ENCODE assay signal across 8 cellular contexts in the genomic region with DNA sequence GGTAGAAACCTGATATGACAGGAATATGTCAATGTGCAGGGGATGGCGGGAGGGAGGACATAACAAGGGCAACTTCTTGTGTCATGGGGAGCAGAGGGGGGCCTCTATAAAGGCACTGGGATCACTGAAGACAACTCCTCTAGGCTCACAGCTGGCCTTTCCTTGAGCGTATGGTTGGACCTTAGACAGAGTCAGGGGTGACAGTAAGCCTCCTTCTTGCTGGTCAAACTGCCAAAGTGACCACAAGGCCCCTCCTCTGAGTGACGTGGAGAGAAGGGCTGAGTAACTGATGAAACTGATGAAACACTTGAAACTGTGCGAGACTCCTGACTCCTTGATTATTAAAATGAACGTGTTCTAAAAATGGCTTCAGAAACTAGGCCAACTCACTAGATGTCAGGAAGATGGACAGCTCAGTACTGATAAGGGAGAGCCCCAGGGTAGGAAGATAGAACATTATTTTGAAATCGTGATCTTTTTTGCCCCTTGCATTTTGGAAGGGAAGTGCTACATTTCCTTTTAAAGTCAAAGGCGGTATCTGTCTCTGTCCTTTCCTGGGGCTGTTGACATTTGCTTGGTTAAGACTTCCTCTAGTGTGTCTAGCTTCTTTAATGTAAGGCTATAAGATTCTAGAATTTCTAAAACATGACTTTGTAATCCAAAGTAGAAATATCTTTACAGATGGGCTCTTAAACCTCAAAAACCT. TPM values are rescaled to one million over a fixed set of nuclear protein-coding genes. Genes with fewer than 3 reads are reported as not detected.
DNase-seq lines count a peak whose midpoint lies in the region; ATAC-seq, FAIRE-seq and TF ChIP-seq lines count a peak whose summit lies in the region.

No MANE protein-coding gene starts in this region.

- peak; percentile 98 for FAIRE-seq in endothelial cell of umbilical vein (lab: Jason Lieb, UNC)

- H3K4me2 ChIP-seq in endothelial cell of umbilical vein (ENCODE audit: insufficient read depth, low read length) = peak overlapping the region; percentile 48

- no peaks in the 10 kb centered on the region for H3K27me3 Mint-ChIP-seq in T-helper 17 cell
- peaks cover 34% of the 10 kb centered on the region for H3K27me3 Mint-ChIP-seq in nephron progenitor cell (ENCODE audit: low read depth, poor library complexity)

- intact Hi-C loops in endothelial cell of umbilical vein (cut with micrococcal nuclease) = loop anchor here (2.0 kb wide), 1 partner anchor 63 kb away; a partner anchor contains a TSS

- peak overlapping the region; percentile 90 for H3K4me3 Mint-ChIP-seq in T-helper 17 cell
- peak overlapping the region; percentile 79 for H3K4me3 Mint-ChIP-seq in nephron progenitor cell

- H2AFZ ChIP-seq in endothelial cell of umbilical vein (ENCODE audit: low read depth, low read length) = peak overlapping the region; percentile 34

- no peaks in the 10 kb centered on the region for H3K27me3 ChIP-seq in endothelial cell of umbilical vein (ENCODE audit: control insufficient read depth in 2 of 2, insufficient read depth in 2 of 2, low read length in 2 of 2)

- H3K4me1 ChIP-seq in endothelial cell of umbilical vein (ENCODE audit: control insufficient read depth, extremely low read depth, insufficient read depth, low read length) = peaks cover 26% of the 10 kb centered on the region

- H3K4me1 Mint-ChIP-seq in T-helper 17 cell = peaks cover 28% of the 10 kb centered on the region
- peaks cover 19% of the 10 kb centered on the region for H3K4me1 Mint-ChIP-seq in nephron progenitor cell

- ATAC-seq in HG03135 (IDR thresholded peaks at IDR 0.05; ENCODE audit: unreplicated experiment) (peak; percentile 29), T-helper 17 cell (no peak)

- H3K36me3 Mint-ChIP-seq in T-helper 17 cell (ENCODE audit: low read depth) (no peaks in the 10 kb centered on the region), nephron progenitor cell (ENCODE audit: low read depth) (no peaks in the 10 kb centered on the region)

- no peaks in the 10 kb centered on the region for H3K36me3 ChIP-seq in endothelial cell of umbilical vein (ENCODE audit: control insufficient read depth in 2 of 2, extremely low read depth in 1 of 2, insufficient read depth in 2 of 2, low read length in 2 of 2)

- H4K20me1 ChIP-seq in endothelial cell of umbilical vein (replicated peaks; ENCODE audit: control insufficient read depth, extremely low read depth, insufficient read depth, low read length) = no peaks in the 10 kb centered on the region

- no peak for TF ChIP-seq CTCF in endothelial cell of umbilical vein (IDR thresholded peaks at IDR 0.05; ENCODE audit: extremely low read depth in 1 of 2, insufficient read depth in 1 of 2, low read depth in 1 of 2, low read length in 2 of 2)
- no peak for TF ChIP-seq CTCF in nephron progenitor cell (IDR thresholded peaks at IDR 0.05)

- no peak overlapping the region for H3K4me3 ChIP-seq in endothelial cell of umbilical vein (replicated peaks in 1 of 3; ENCODE audit: insufficient read depth in 1 of 3, low read depth in 1 of 3, low read length in 3 of 3)

- H3K9ac ChIP-seq in endothelial cell of umbilical vein (replicated peaks; ENCODE audit: extremely low read depth, insufficient read depth, low read length) = peak overlapping the region; percentile 12

- CTCF ChIA-PET in endothelial cell of umbilical vein (lab: Charles Lee) = interaction anchor here (0.8 to 1.8 kb wide), 3 partner anchors 34 to 113 kb away, joined by 3 to 14 read pairs (median 3); no protein-coding TSS in a partner anchor

- no peaks in the 10 kb centered on the region for H3K79me2 ChIP-seq in endothelial cell of umbilical vein (ENCODE audit: control insufficient read depth, insufficient read depth, low read length)

- H3K9me3 ChIP-seq in T-helper 17 cell (ENCODE audit: control insufficient read depth, low read length, poor library complexity, severe bottlenecking) = no peaks in the 10 kb centered on the region
- H3K9me3 ChIP-seq in endothelial cell of umbilical vein (replicated peaks; ENCODE audit: control insufficient read depth, insufficient read depth, low read length) = no peaks in the 10 kb centered on the region

- H3K9me3 Mint-ChIP-seq in nephron progenitor cell = peaks cover 42% of the 10 kb centered on the region

- BruUV-seq in endothelial cell of umbilical vein (replicated peaks; lab: Mats Ljungman, UMichigan) = no TSS peak

- H3K27ac Mint-ChIP-seq in T-helper 17 cell (peak overlapping the region; percentile 75), nephron progenitor cell (no peak overlapping the region)

- TF ChIP-seq POLR2A in endothelial cell of umbilical vein (IDR thresholded peaks at IDR 0.05; ENCODE audit: low read depth, low read length) = no peak

- H3K9me1 ChIP-seq in endothelial cell of umbilical vein (replicated peaks; ENCODE audit: control insufficient read depth, extremely low read depth, insufficient read depth, low read length) = no peaks in the 10 kb centered on the region

- dilution Hi-C loops in endothelial cell of umbilical vein (cut with MboI; ENCODE audit: extremely low pct_ligation_motif_present, low sequenced_read_pairs) = no loop called here

- peak; percentile 59 for DNase-seq in stimulated activated CD4-positive, alpha-beta T cell treated with anti-CD3 and anti-CD28 coated beads, Interleukin-15, amount 100 ng/mL, for 24 hours
- DNase-seq in stimulated activated CD4-positive, alpha-beta T cell treated with anti-CD3 and anti-CD28 coated beads, Interleukin-2, amount 100 ng/mL, for 48 hours = no peak
- no peak for DNase-seq in T-helper 17 cell
- peak; percentile 48 for DNase-seq in endothelial cell of umbilical vein (ENCODE audit: low read depth, low spot score)
- no peak for DNase-seq in nephron progenitor cell
- no peak for DNase-seq in NCI-H526 treated with DMSO at 0.1 percent for 48 hours (lab: John Stamatoyannopoulos, UW)
- DNase-seq in kidney glomerular epithelial cell (lab: John Stamatoyannopoulos, UW) = no peak

- H3K27ac ChIP-seq in endothelial cell of umbilical vein (ENCODE audit: insufficient read depth, low read depth, low read length) = peak overlapping the region; percentile 69

- POLR2A ChIA-PET in endothelial cell of umbilical vein (lab: Charles Lee) = interaction anchor here (1.0 kb wide), 1 partner anchor 87 kb away, joined by 3 read pairs; no protein-coding TSS in a partner anchor

TF ChIP-seq in endothelial cell of umbilical vein, 7 proteins besides CTCF, POLR2A, EP300 and RAD21:
- TF ChIP-seq EZH2 (IDR thresholded peaks at IDR 0.05; ENCODE audit: borderline replicate concordance, low read depth, low read length, severe bottlenecking) (no peak), JUN (IDR thresholded peaks at IDR 0.05; ENCODE audit: borderline replicate concordance, insufficient read depth, insufficient read length, low read depth) (no peak), GATA2 (IDR thresholded peaks at IDR 0.05; ENCODE audit: insufficient read depth, insufficient read length, low read depth, low read length) (peak; percentile 62)

RNA-seq across cellular contexts. Expression of a gene that starts 1.6 kb away (rescaled TPM):
- total RNA-seq in T-helper 17 cell = 1 to 10 TPM; 2.2 to 5.0 TPM
- 0.91 and 1.4 TPM in 2 replicates for total RNA-seq in endothelial cell of umbilical vein
- 1.3 and 1.6 TPM in 2 replicates for polyA plus RNA-seq in endothelial cell of umbilical vein
- polyA plus RNA-seq in endothelial cell of umbilical vein (2011; cell fraction: cytosol; rRNA removed) = 1.4 and 1.6 TPM in 2 replicates
- 0.40 and 0.62 TPM in 2 replicates for polyA plus RNA-seq in endothelial cell of umbilical vein (2011; cell fraction: nucleus; rRNA removed)
- polyA plus RNA-seq in endothelial cell of umbilical vein (2012) = 0.87 and 1.4 TPM in 2 replicates
- polyA minus RNA-seq in endothelial cell of umbilical vein = 0.30 TPM in 1 of 2 replicates, not detected in the other
- polyA minus RNA-seq in endothelial cell of umbilical vein (2011; cell fraction: cytosol; rRNA and poly(A)+ RNA removed) = not detected
- polyA minus RNA-seq in endothelial cell of umbilical vein (2011; cell fraction: nucleus; rRNA and poly(A)+ RNA removed) = not detected in 2 replicates

RNA-seq across cellular contexts. Expression of a gene that starts 7.7 kb away (rescaled TPM):
- total RNA-seq in T-helper 17 cell (10 to 100 TPM; 14.7 to 14.8 TPM), endothelial cell of umbilical vein (29.7 and 30.6 TPM in 2 replicates)
- polyA plus RNA-seq in endothelial cell of umbilical vein = 17.2 and 23.7 TPM in 2 replicates
- 24.7 and 29.3 TPM in 2 replicates for polyA plus RNA-seq in endothelial cell of umbilical vein (2011; cell fraction: cytosol; rRNA removed)
- 22.8 and 29.3 TPM in 2 replicates for polyA plus RNA-seq in endothelial cell of umbilical vein (2011; cell fraction: nucleus; rRNA removed)
- polyA plus RNA-seq in endothelial cell of umbilical vein (2012) = 40.2 and 40.8 TPM in 2 replicates
- polyA minus RNA-seq in endothelial cell of umbilical vein = 20.1 and 23.0 TPM in 2 replicates
- 26.1 TPM for polyA minus RNA-seq in endothelial cell of umbilical vein (2011; cell fraction: cytosol; rRNA and poly(A)+ RNA removed)
- 5.7 and 7.1 TPM in 2 replicates for polyA minus RNA-seq in endothelial cell of umbilical vein (2011; cell fraction: nucleus; rRNA and poly(A)+ RNA removed)

Comparison
In these comparisons a context has a peak if more than half of its experiments do, and no peak if none do; other contexts are left out.
1. DNase-seq: peak in stimulated activated CD4-positive, alpha-beta T cell treated with anti-CD3 and anti-CD28 coated beads, Interleukin-15, amount 100 ng/mL, for 24 hours (single experiment) and endothelial cell of umbilical vein (single experiment); none in stimulated activated CD4-positive, alpha-beta T cell treated with anti-CD3 and anti-CD28 coated beads, Interleukin-2, amount 100 ng/mL, for 48 hours (0 of 2), T-helper 17 cell (0 of 3), nephron progenitor cell (single experiment), NCI-H526 treated with DMSO at 0.1 percent for 48 hours (single experiment) and kidney glomerular epithelial cell (single experiment).